ENCODE assay signal across 16 cellular contexts in the genomic region with DNA sequence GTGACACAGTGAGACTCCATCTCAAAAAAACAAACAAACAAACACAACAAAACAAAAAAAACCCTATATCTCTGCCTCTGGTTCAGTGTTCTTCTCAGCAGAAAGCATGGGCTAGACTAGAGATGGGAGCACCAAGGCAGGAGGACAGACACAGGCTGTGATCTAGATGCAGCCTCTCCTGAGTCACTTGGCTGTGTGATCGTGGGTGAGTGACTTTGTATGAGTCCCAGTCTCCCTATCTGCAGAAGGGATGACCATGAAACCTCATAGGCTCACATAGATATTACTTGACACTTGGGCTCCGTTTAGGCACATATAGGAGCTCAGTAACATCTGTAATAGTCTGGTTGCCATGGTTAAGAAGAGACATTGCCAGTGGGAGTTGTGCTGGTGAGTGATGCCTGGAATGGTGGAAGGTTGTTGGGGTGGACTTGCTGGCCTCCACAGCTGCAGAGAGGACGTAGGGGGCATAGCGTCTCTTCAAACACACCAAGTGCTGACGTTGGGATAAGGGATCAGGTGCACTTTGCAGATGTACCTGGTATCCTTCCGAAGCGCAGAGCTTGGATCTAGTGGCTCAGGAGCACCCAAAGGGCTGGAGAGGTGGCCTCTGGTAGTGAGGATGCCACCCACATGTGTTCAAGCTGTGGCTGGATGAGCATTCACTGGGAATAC.
DNase-seq lines count a peak whose midpoint lies in the region; ATAC-seq and TF ChIP-seq lines count a peak whose summit lies in the region.
"Had no signal": no experiment of that assay in that cellular context is flagged by ENCODE, and none has a peak within 500 bp of the region (broad histone marks: within the 10 kb centered on the region; RNA-seq: fewer than 3 reads in every experiment).

No MANE protein-coding gene starts in this region.

- no peaks in the 10 kb centered on the region for H3K36me3 Mint-ChIP-seq in WTC11
- H3K36me3 Mint-ChIP-seq: activated naive CD4-positive, alpha-beta T cell treated with anti-CD3 and anti-CD28 coated beads, Interleukin-2, amount 10 ng/mL, durations not matched to agents 7 days and 5 days; immature natural killer cell had no signal

- no CpG with 5 or more reads among the region's 7 CpGs for WGBS in iPS DF 6.9 (ENCODE audit: insufficient coverage, insufficient read length)

- DNase-seq in WTC11 (ENCODE audit: low spot score) (no peak), iPS DF 6.9 (ENCODE audit: low read depth, low spot score) (no peak), sciatic nerve (ENCODE audit: low spot score) (peak; percentile 6)
- DNase-seq in activated CD4-positive, alpha-beta T cell treated with anti-CD3 and anti-CD28 coated beads for 48 hours: no peak
- DNase-seq in stimulated activated naive CD4-positive, alpha-beta T cell (lab: John Stamatoyannopoulos, UW): no peak
- DNase-seq: activated CD4-positive, alpha-beta T cell treated with anti-CD3 and anti-CD28 coated beads, Interleukin-2, amount 50 U/mL, for 1 hour; activated naive CD4-positive, alpha-beta T cell treated with anti-CD3 and anti-CD28 coated beads, Interleukin-2, amount 10 ng/mL, durations not matched to agents 7 days and 5 days; activated T-cell treated with anti-CD3 and anti-CD28 coated beads, Interleukin-2, amount 50 U/mL, for 4 hours; BE2C; immature natural killer cell had no signal

- no peaks in the 10 kb centered on the region for H3K36me3 ChIP-seq in HUES48 (ENCODE audit: control insufficient read depth, insufficient read depth, low read length)
- no peaks in the 10 kb centered on the region for H3K36me3 ChIP-seq in iPS DF 6.9 (ENCODE audit: control insufficient read depth, insufficient read depth, low read length)
- H3K36me3 ChIP-seq: BE2C, suprapubic skin had no signal

- TF ChIP-seq CTCF in WTC11 (IDR thresholded peaks at IDR 0.05): no peak

- H3K27ac ChIP-seq in HUES48 (ENCODE audit: low read depth, low read length) (peak overlapping the region; percentile 98), iPS DF 6.9 (ENCODE audit: low read length) (peak overlapping the region; percentile 14)
- H3K27ac ChIP-seq: body of pancreas, suprapubic skin had no signal

- H3K4me3 Mint-ChIP-seq in WTC11: no peak overlapping the region
- H3K4me3 Mint-ChIP-seq: activated naive CD4-positive, alpha-beta T cell treated with anti-CD3 and anti-CD28 coated beads, Interleukin-2, amount 10 ng/mL, durations not matched to agents 7 days and 5 days; activated T-cell treated with anti-CD3 and anti-CD28 coated beads, Interleukin-2, amount 50 U/mL, for 4 hours; immature natural killer cell had no signal

- peaks cover 24% of the 10 kb centered on the region for H3K4me1 ChIP-seq in HUES48 (ENCODE audit: control insufficient read depth, insufficient read depth, low read length)
- H3K4me1 ChIP-seq in iPS DF 6.9 (ENCODE audit: control insufficient read depth, insufficient read depth, low read length): peaks cover 12% of the 10 kb centered on the region
- H3K4me1 ChIP-seq: BE2C, body of pancreas, suprapubic skin had no signal

- no peak for ATAC-seq in WTC11
- no peak for ATAC-seq in sciatic nerve
- no peak for ATAC-seq in GM21447 (IDR thresholded peaks at IDR 0.05; ENCODE audit: unreplicated experiment)
- ATAC-seq: activated T-cell treated with anti-CD3 and anti-CD28 coated beads, Interleukin-2, amount 50 U/mL, for 4 hours; body of pancreas; GM12878 had no signal

- H3K4me1 Mint-ChIP-seq in WTC11: peaks cover 75% of the 10 kb centered on the region
- H3K4me1 Mint-ChIP-seq: activated naive CD4-positive, alpha-beta T cell treated with anti-CD3 and anti-CD28 coated beads, Interleukin-2, amount 10 ng/mL, durations not matched to agents 7 days and 5 days; immature natural killer cell had no signal

- H3K9ac ChIP-seq in HUES48 (ENCODE audit: low read depth, low read length): no peak overlapping the region

- H3K4me3 ChIP-seq in HUES48 (ENCODE audit: low read depth, low read length) (no peak overlapping the region), iPS DF 6.9 (ENCODE audit: low read length) (no peak overlapping the region)
- H3K4me3 ChIP-seq: body of pancreas, GM12878, lung, suprapubic skin had no signal

- intact Hi-C loops in sciatic nerve (cut with DNase I): no loop called here

- H3K27me3 Mint-ChIP-seq in WTC11 (ENCODE audit: low read depth): peaks cover 22% of the 10 kb centered on the region

- POLR2A ChIA-PET in WTC11 (lab: Charles Lee): no interaction called here

- CTCF ChIA-PET in WTC11 (lab: Charles Lee): interaction anchor here (1.4 to 2.5 kb wide), 3 partner anchors 9 to 151 kb away, joined by 4 to 11 read pairs (median 4); no protein-coding TSS in a partner anchor

- no peaks in the 10 kb centered on the region for H3K9me3 Mint-ChIP-seq in WTC11
- H3K9me3 Mint-ChIP-seq: activated naive CD4-positive, alpha-beta T cell treated with anti-CD3 and anti-CD28 coated beads, Interleukin-2, amount 10 ng/mL, durations not matched to agents 7 days and 5 days; activated T-cell treated with anti-CD3 and anti-CD28 coated beads, Interleukin-2, amount 50 U/mL, for 4 hours; immature natural killer cell had no signal

- H3K27ac Mint-ChIP-seq in WTC11: peak overlapping the region; percentile 99
- H3K27ac Mint-ChIP-seq: activated naive CD4-positive, alpha-beta T cell treated with anti-CD3 and anti-CD28 coated beads, Interleukin-2, amount 10 ng/mL, durations not matched to agents 7 days and 5 days; immature natural killer cell had no signal

- H3K27me3 ChIP-seq in HUES48 (ENCODE audit: control insufficient read depth, insufficient read depth, low read length) (peaks cover 5% of the 10 kb centered on the region), iPS DF 6.9 (ENCODE audit: control insufficient read depth, insufficient read depth, low read length) (no peaks in the 10 kb centered on the region)
- H3K27me3 ChIP-seq: BE2C, body of pancreas, suprapubic skin had no signal

- H3K9me3 ChIP-seq in HUES48 (ENCODE audit: control insufficient read depth, insufficient read depth, low read length): no peaks in the 10 kb centered on the region
- no peaks in the 10 kb centered on the region for H3K9me3 ChIP-seq in iPS DF 6.9 (ENCODE audit: control insufficient read depth, insufficient read depth, low read length)
- H3K9me3 ChIP-seq: BE2C, body of pancreas, suprapubic skin had no signal

TF ChIP-seq in WTC11, 78 proteins besides CTCF, POLR2A, EP300 and RAD21:
- TF ChIP-seq ZNF396 (CRISPR knock-in tag; IDR thresholded peaks at IDR 0.05; ENCODE audit: borderline replicate concordance): no peak
- no peak for TF ChIP-seq PRRX2 (CRISPR knock-in tag; IDR thresholded peaks at IDR 0.05)
- no peak for TF ChIP-seq RELA (CRISPR knock-in tag; IDR thresholded peaks at IDR 0.05; ENCODE audit: borderline replicate concordance)
